In genomic region chr7:13057462-13058200, GRCh38 we compare ENCODE assay signal across 8 cellular contexts.
DNase-seq lines count a peak whose midpoint lies in the region; ATAC-seq, FAIRE-seq and TF ChIP-seq lines count a peak whose summit lies in the region.

No MANE protein-coding gene starts in this region.

- no peak for DNase-seq in GM12892 (ENCODE audit: insufficient read length)
- peak; percentile 75 for DNase-seq in fibroblast of pulmonary artery (ENCODE audit: low read depth)
- no peak for DNase-seq in NCI-H1694 (lab: John Stamatoyannopoulos, UW)
- DNase-seq in RCC 7860 (ENCODE audit: low spot score) = no peak
- no peak for DNase-seq in sigmoid colon
- no peak for DNase-seq in NCI-H2227 (lab: John Stamatoyannopoulos, UW; ENCODE audit: unreplicated experiment)

- no peaks in the 10 kb centered on the region for H3K36me3 ChIP-seq in sigmoid colon

- ATAC-seq in GM21423 (IDR thresholded peaks at IDR 0.05; ENCODE audit: unreplicated experiment) (peak; percentile 93), HG03565 (IDR thresholded peaks at IDR 0.05; ENCODE audit: unreplicated experiment) (peak; percentile 93)

- no peaks in the 10 kb centered on the region for H3K4me1 ChIP-seq in sigmoid colon

- H3K4me3 ChIP-seq in fibroblast of pulmonary artery (replicated peaks; ENCODE audit: low read depth, low read length) (peak overlapping the region; percentile 19), sigmoid colon (no peak overlapping the region)

- TF ChIP-seq CTCF in fibroblast of pulmonary artery (IDR thresholded peaks at IDR 0.05; ENCODE audit: low read length, missing control alignments) (no peak), sigmoid colon (IDR thresholded peaks at IDR 0.05) (no peak)

- no peaks in the 10 kb centered on the region for H3K9me3 ChIP-seq in sigmoid colon

- no peak for TF ChIP-seq EP300 in sigmoid colon (IDR thresholded peaks at IDR 0.05)

- WGBS in sigmoid colon, 2 donors = 59 to 79% methylated on average over 6 of the region's 6 CpGs

- no peaks in the 10 kb centered on the region for H3K27me3 ChIP-seq in sigmoid colon

- intact Hi-C loops in sigmoid colon (cut with DNase I) = no loop called here

- no peak overlapping the region for H3K27ac ChIP-seq in sigmoid colon

- FAIRE-seq in GM12892 (lab: Jason Lieb, UNC) = peak; percentile 14
- no peak for FAIRE-seq in RCC 7860 (lab: Jason Lieb, UNC)

- TF ChIP-seq POLR2A in GM12892 (IDR thresholded peaks at IDR 0.05; ENCODE audit: low read depth, low read length) = no peak
- no peak for TF ChIP-seq POLR2A in sigmoid colon (IDR thresholded peaks at IDR 0.05)
